In the genomic region with DNA sequence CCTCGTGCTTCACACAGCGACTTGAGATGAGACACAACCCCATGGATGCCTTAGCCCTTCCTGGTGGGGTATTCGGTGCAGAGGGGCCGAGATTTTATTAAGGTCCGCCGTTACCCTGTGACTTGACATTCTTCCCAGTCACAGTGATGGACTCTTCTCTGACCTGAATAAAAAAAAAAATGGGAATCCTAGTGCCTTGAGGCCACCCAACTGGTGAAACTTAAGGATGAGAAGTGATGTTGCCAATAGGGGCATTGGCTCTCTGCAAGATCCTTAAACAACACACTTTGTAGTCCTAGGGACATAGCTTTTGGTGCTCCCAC, we compare ENCODE assay signal across 8 cellular contexts. TPM values are rescaled to one million over a fixed set of nuclear protein-coding genes. Genes with fewer than 3 reads are reported as not detected.
DNase-seq lines count a peak whose midpoint lies in the region; ATAC-seq and TF ChIP-seq lines count a peak whose summit lies in the region.

No MANE protein-coding gene starts in this region.

- POLR2A ChIA-PET in Caco-2 (lab: Charles Lee) = interaction anchor here (0.7 to 4.2 kb wide), 13 partner anchors 8 to 409 kb away, joined by 3 to 105 read pairs (median 10); a partner anchor contains a TSS

- peaks cover 41% of the 10 kb centered on the region for H3K4me1 Mint-ChIP-seq in Caco-2 (ENCODE audit: low read depth, unreplicated experiment)

- TSS peak; percentile 88 for BruUV-seq in Caco-2 (replicated peaks; lab: Mats Ljungman, UMichigan)

- DNase-seq in Caco-2 (no peak), MM.1S (no peak), dorsolateral prefrontal cortex (no peak), kidney tubule cell (ENCODE audit: low spot score) (no peak), dedifferentiated amniotic fluid mesenchymal stem cell (ENCODE audit: extremely low spot score) (no peak)
- no peak for DNase-seq in NK-92 treated with Interleukin-12 subunit alpha and Interleukin-12 subunit beta, amount 100 ng/mL, for 24 hours (lab: John Stamatoyannopoulos, UW)

- H3K4me1 ChIP-seq in Caco-2 (peaks cover 46% of the 10 kb centered on the region), MM.1S (ENCODE audit: low read length) (peaks cover 19% of the 10 kb centered on the region), neutrophil (ENCODE audit: control insufficient read depth in 1 of 2, insufficient read depth in 1 of 2, low read depth in 1 of 2, low read length in 1 of 2) (peaks cover 19 to 38% of the 10 kb centered on the region in 2 experiments)

- no peaks in the 10 kb centered on the region for H3K27me3 Mint-ChIP-seq in Caco-2 (ENCODE audit: insufficient read depth, unreplicated experiment)

- intact Hi-C loops in Caco-2 (cut with micrococcal nuclease; ENCODE audit: unreplicated experiment) = no loop called here
- intact Hi-C loops in dorsolateral prefrontal cortex (cut with DNase I) = no loop called here

- TF ChIP-seq CTCF in Caco-2 (IDR thresholded peaks at IDR 0.05; ENCODE audit: insufficient read depth in 1 of 2, low read depth in 1 of 2, low read length in 1 of 2, severe bottlenecking in 1 of 2, unreplicated experiment in 1 of 2) (no peak), MM.1S (IDR thresholded peaks at IDR 0.05; ENCODE audit: low read length) (no peak), dorsolateral prefrontal cortex (IDR thresholded peaks at IDR 0.05 in 54 of 56, conservative IDR thresholded peaks at IDR 0.05 in 2 of 56; ENCODE audit: low read depth in 1 of 56, partially characterized antibody in 56 of 56) (no peak), neutrophil (IDR thresholded peaks at IDR 0.05) (no peak)

- peak overlapping the region; percentile 66 for H2AFZ ChIP-seq in MM.1S (ENCODE audit: low read length)

- H3K4me3 ChIP-seq in Caco-2 (ENCODE audit: low read depth, low read length) (peak overlapping the region; percentile 96), MM.1S (ENCODE audit: low read length) (0 out of 2 replicates have a peak overlapping the region, but pooled peaks have one; percentile 10), dorsolateral prefrontal cortex (peak overlapping the region; percentile 44 to 93 (median 70)), neutrophil (ENCODE audit: low read depth in 1 of 2, low read length in 1 of 2) (peak overlapping the region; percentile 79 to 84)

- H3K36me3 ChIP-seq in Caco-2 (ENCODE audit: control insufficient read depth, insufficient read depth, low read length) (peaks cover 6% of the 10 kb centered on the region), MM.1S (replicated peaks; ENCODE audit: insufficient read depth, low read length) (peaks cover 12% of the 10 kb centered on the region), neutrophil (peaks cover 39% of the 10 kb centered on the region)

- ATAC-seq in GM21737 (IDR thresholded peaks at IDR 0.05; ENCODE audit: unreplicated experiment) = no peak

- H3K27ac ChIP-seq in MM.1S (ENCODE audit: low read length) (peak overlapping the region; percentile 75), dorsolateral prefrontal cortex (peak overlapping the region; percentile 95 to 100 (median 100)), neutrophil (peak overlapping the region; percentile 94)

- H3K27me3 ChIP-seq in Caco-2 (replicated peaks; ENCODE audit: control insufficient read depth, insufficient read depth, low read length) = no peaks in the 10 kb centered on the region
- no peaks in the 10 kb centered on the region for H3K27me3 ChIP-seq in MM.1S (replicated peaks; ENCODE audit: insufficient read depth, low read length)
- no peaks in the 10 kb centered on the region for H3K27me3 ChIP-seq in dorsolateral prefrontal cortex
- H3K27me3 ChIP-seq in neutrophil = no peaks in the 10 kb centered on the region

- H3K9ac ChIP-seq in MM.1S (ENCODE audit: low read length) = peak overlapping the region; percentile 69; the same call in 1 of the 2 replicates

- H3F3A ChIP-seq in MM.1S (ENCODE audit: insufficient read depth, low read length) = peaks cover 21% of the 10 kb centered on the region

- no peaks in the 10 kb centered on the region for H3K9me3 Mint-ChIP-seq in Caco-2 (ENCODE audit: unreplicated experiment)

- peaks cover 35% of the 10 kb centered on the region for H3K79me2 ChIP-seq in MM.1S (ENCODE audit: low read length)

- peak overlapping the region; percentile 89 for H3K27ac Mint-ChIP-seq in Caco-2 (ENCODE audit: unreplicated experiment)

- CTCF ChIA-PET in Caco-2 (lab: Charles Lee) = interaction anchor here (0.5 to 6.5 kb wide), 16 partner anchors 9 to 735 kb away, joined by 3 to 116 read pairs (median 6); a partner anchor contains a TSS

- H3K9me3 ChIP-seq in Caco-2 (no peaks in the 10 kb centered on the region), MM.1S (replicated peaks; ENCODE audit: insufficient read depth, low read length) (no peaks in the 10 kb centered on the region), neutrophil (no peaks in the 10 kb centered on the region)

- H3K36me3 Mint-ChIP-seq in Caco-2 (ENCODE audit: insufficient read depth, unreplicated experiment) = peaks cover 98% of the 10 kb centered on the region

- no peaks in the 10 kb centered on the region for H3K9me2 ChIP-seq in MM.1S (replicated peaks; ENCODE audit: insufficient read depth, low read length)

- H3K4me2 ChIP-seq in MM.1S (ENCODE audit: low read depth, low read length) = peak overlapping the region; percentile 75

- peak overlapping the region; percentile 90 for H3K4me3 Mint-ChIP-seq in Caco-2 (ENCODE audit: unreplicated experiment)

- peaks cover 19% of the 10 kb centered on the region for H4K20me1 ChIP-seq in MM.1S (ENCODE audit: insufficient read depth, low read length)

RNA-seq across cellular contexts. Expression of a gene that starts 0.7 kb away (rescaled TPM):
- total RNA-seq in Caco-2 (2022) (154 and 157 TPM in 2 replicates), dorsolateral prefrontal cortex (100 to 1,000 TPM in 2 of 120 experiments, 10 to 100 TPM in 118; 48.0 to 106 (median 69.6) TPM)

RNA-seq across cellular contexts. Expression of a gene that starts 26.4 kb away (rescaled TPM):
- total RNA-seq in Caco-2 (2022) (170 and 188 TPM in 2 replicates), dorsolateral prefrontal cortex (10 to 100 TPM; 12.9 to 36.2 (median 25.1) TPM)

RNA-seq across cellular contexts. Expression of a gene that starts 26.6 kb away (rescaled TPM):
- total RNA-seq in Caco-2 (2022) (12.9 and 13.2 TPM in 2 replicates), dorsolateral prefrontal cortex (1 to 10 TPM; 3.1 to 7.1 (median 4.6) TPM)

Comparison
In these comparisons a context has a peak if more than half of its experiments do, and no peak if none do; other contexts are left out.
1. H3K4me3 ChIP-seq: peak in every context shown above with its lines; median percentile 96 in Caco-2; 82 in neutrophil; 70 in dorsolateral prefrontal cortex; 10 in MM.1S.